In genomic region chr10:113108180-113108835, GRCh38 we compare ENCODE assay signal across 9 cellular contexts.
DNase-seq lines count a peak whose midpoint lies in the region; ATAC-seq and TF ChIP-seq lines count a peak whose summit lies in the region.
"Had no signal": no experiment of that assay in that cellular context is flagged by ENCODE, and none has a peak within 500 bp of the region (broad histone marks: within the 10 kb centered on the region; RNA-seq: fewer than 3 reads in every experiment).

No MANE protein-coding gene starts in this region.

- no peaks in the 10 kb centered on the region for H3K9me2 ChIP-seq in HCT116 (ENCODE audit: insufficient read depth)

- no peak overlapping the region for H2AFZ ChIP-seq in HCT116 (ENCODE audit: low read depth, low read length, poor library complexity, severe bottlenecking)

- TF ChIP-seq RAD21 in HCT116 (IDR thresholded peaks at IDR 0.05; ENCODE audit: low read depth), result peak; percentile 71

- ATAC-seq in HCT116, result peak; percentile 87
- no peak for ATAC-seq in RWPE2 (ENCODE audit: low read depth)
- ATAC-seq: stimulated activated naive CD8-positive, alpha-beta T cell treated with anti-CD3 and anti-CD28 coated beads, Interleukin-15, amount 100 ng/mL, for 72 hours had no signal

- RAD21 ChIA-PET in HCT116 (lab: Charles Lee; ENCODE audit: low non-redundant PET in 1 of 2, low total read pairs in 2 of 2, uncharacterized antibody in 2 of 2, unreplicated experiment in 2 of 2), result no interaction called here

- H3K4me1 Mint-ChIP-seq in endodermal cell, result peaks cover 60% of the 10 kb centered on the region
- H3K4me1 Mint-ChIP-seq: stimulated activated naive CD8-positive, alpha-beta T cell treated with anti-CD3 and anti-CD28 coated beads, Interleukin-15, amount 100 ng/mL, for 72 hours had no signal

- CTCF ChIA-PET in HCT116 (lab: Charles Lee), result interaction anchor here (1.3 to 1.6 kb wide), 3 partner anchors 11 to 620 kb away, joined by 3 to 4 read pairs (median 3); no protein-coding TSS in a partner anchor

- H3K4me3 ChIP-seq in HCT116 (replicated peaks in 1 of 2; ENCODE audit: low read depth in 1 of 2, low read length in 2 of 2) (no peak overlapping the region), RWPE2 (ENCODE audit: severe bottlenecking) (no peak overlapping the region), endodermal cell (ENCODE audit: low read length) (no peak overlapping the region), retinal pigment epithelial cell (ENCODE audit: low read length) (no peak overlapping the region)
- H3K4me3 ChIP-seq: SJSA1 had no signal

- peak in 2 of 3 experiments; percentile 94 to 98; a peak in 5 of 6 replicates for TF ChIP-seq CTCF in HCT116 (IDR thresholded peaks at IDR 0.05 in 2 of 3, conservative IDR thresholded peaks at IDR 0.05 in 1 of 3; ENCODE audit: borderline replicate concordance in 1 of 3, insufficient read depth in 1 of 3, low read depth in 2 of 3, low read length in 2 of 3)
- peak; percentile 56 for TF ChIP-seq CTCF in RWPE2 (IDR thresholded peaks at IDR 0.05; ENCODE audit: poor library complexity, severe bottlenecking)
- peak; percentile 94 for TF ChIP-seq CTCF in endodermal cell (conservative IDR thresholded peaks at IDR 0.05)
- peak; percentile 64 for TF ChIP-seq CTCF in retinal pigment epithelial cell (conservative IDR thresholded peaks at IDR 0.05; ENCODE audit: low read depth, low read length)

- intact Hi-C loops in HCT116 (cut with micrococcal nuclease), result loop anchor here (1.0 kb wide), 1 partner anchor 633 kb away; no protein-coding TSS in a partner anchor

- DNase-seq in HCT116 (ENCODE audit: low read depth, low spot score) (no peak), RWPE2 (ENCODE audit: low spot score) (no peak), endodermal cell (peak; percentile 97), retinal pigment epithelial cell (ENCODE audit: low read depth) (no peak), epidermal melanocyte (ENCODE audit: insufficient read length, low spot score) (no peak), DMS79 treated with DMSO at 0.1 percent for 48 hours (lab: John Stamatoyannopoulos, UW) (no peak), NK-92 (lab: John Stamatoyannopoulos, UW; ENCODE audit: unreplicated experiment) (no peak)

- H3K4me3 Mint-ChIP-seq in endodermal cell, result no peak overlapping the region
- H3K4me3 Mint-ChIP-seq: stimulated activated naive CD8-positive, alpha-beta T cell treated with anti-CD3 and anti-CD28 coated beads, Interleukin-15, amount 100 ng/mL, for 72 hours had no signal

- POLR2A ChIA-PET in HCT116 (lab: Charles Lee), result no interaction called here

- peaks cover 35% of the 10 kb centered on the region for H4K20me1 ChIP-seq in HCT116 (ENCODE audit: insufficient read depth)

- BruUV-seq in HCT116 (replicated peaks; lab: Mats Ljungman, UMichigan), result no TSS peak

- no peak for TF ChIP-seq POLR2A in HCT116 (IDR thresholded peaks at IDR 0.05; ENCODE audit: borderline replicate concordance, extremely low read depth, insufficient read depth, insufficient read length)

- H3K9me3 ChIP-seq in HCT116 (ENCODE audit: control insufficient read depth in 1 of 2, insufficient read depth in 1 of 2, low read depth in 1 of 2, low read length in 2 of 2) (no peaks in the 10 kb centered on the region), RWPE2 (ENCODE audit: severe bottlenecking) (no peaks in the 10 kb centered on the region), endodermal cell (ENCODE audit: control insufficient read depth, low read length) (no peaks in the 10 kb centered on the region)
- H3K9me3 ChIP-seq: SJSA1 had no signal

- H3K27ac Mint-ChIP-seq in endodermal cell, result peak overlapping the region; percentile 71
- H3K27ac Mint-ChIP-seq: stimulated activated naive CD8-positive, alpha-beta T cell treated with anti-CD3 and anti-CD28 coated beads, Interleukin-15, amount 100 ng/mL, for 72 hours had no signal

- no peak overlapping the region for H3K9ac ChIP-seq in HCT116 (ENCODE audit: low read length)
- H3K9ac ChIP-seq in endodermal cell (ENCODE audit: extremely low read depth, low read length, poor library complexity, severe bottlenecking), result no peak overlapping the region

- peaks cover 14 to 38% of the 10 kb centered on the region in 2 experiments; a peak in 3 of 4 replicates for H3K4me1 ChIP-seq in HCT116 (ENCODE audit: control insufficient read depth in 1 of 2, insufficient read depth in 2 of 2, low read length in 2 of 2)
- peaks cover 12% of the 10 kb centered on the region for H3K4me1 ChIP-seq in RWPE2 (ENCODE audit: insufficient read depth, poor library complexity, severe bottlenecking)
- peaks cover 21% of the 10 kb centered on the region for H3K4me1 ChIP-seq in endodermal cell (ENCODE audit: control insufficient read depth, insufficient read depth, low read length)

- 55 to 67% methylated on average over 13 to 15 of the region's 15 CpGs for WGBS in endodermal cell (ENCODE audit: insufficient coverage in 1 of 2, insufficient read length in 1 of 2), 2 experiments

- H3K4me2 ChIP-seq in HCT116 (ENCODE audit: low read length), result no peak overlapping the region

- H3K27me3 ChIP-seq in HCT116 (ENCODE audit: insufficient read depth, low read length) (no peaks in the 10 kb centered on the region), RWPE2 (ENCODE audit: insufficient read depth, poor library complexity, severe bottlenecking) (no peaks in the 10 kb centered on the region), endodermal cell (ENCODE audit: control insufficient read depth, insufficient read depth, low read length, poor library complexity, severe bottlenecking) (no peaks in the 10 kb centered on the region)
- H3K27me3 ChIP-seq: SJSA1 had no signal

- H3K9me3 Mint-ChIP-seq in endodermal cell, result no peaks in the 10 kb centered on the region
- H3K9me3 Mint-ChIP-seq: stimulated activated naive CD8-positive, alpha-beta T cell treated with anti-CD3 and anti-CD28 coated beads, Interleukin-15, amount 100 ng/mL, for 72 hours had no signal

- H3K27ac ChIP-seq in HCT116 (ENCODE audit: low read depth, low read length) (no peak overlapping the region), RWPE2 (ENCODE audit: poor library complexity, severe bottlenecking) (no peak overlapping the region), endodermal cell (ENCODE audit: low read depth, low read length) (no peak overlapping the region)

- peaks cover 44% of the 10 kb centered on the region for H3K36me3 Mint-ChIP-seq in endodermal cell (ENCODE audit: low read depth)

- H3K79me2 ChIP-seq in HCT116 (ENCODE audit: insufficient read depth, low read length), result peaks cover 97% of the 10 kb centered on the region

- H3K36me3 ChIP-seq in HCT116 (ENCODE audit: control insufficient read depth in 1 of 2, insufficient read depth in 2 of 2, low read length in 2 of 2), result peaks cover 8 to 34% of the 10 kb centered on the region in 2 experiments; a peak in 3 of 4 replicates
- peaks cover 10% of the 10 kb centered on the region for H3K36me3 ChIP-seq in RWPE2 (ENCODE audit: low read depth)
- peaks cover 25% of the 10 kb centered on the region for H3K36me3 ChIP-seq in endodermal cell (ENCODE audit: control insufficient read depth, insufficient read depth, low read length)

- no peaks in the 10 kb centered on the region for H3K27me3 Mint-ChIP-seq in endodermal cell (ENCODE audit: insufficient read depth)

TF ChIP-seq in HCT116, 20 proteins besides CTCF, POLR2A, EP300 and RAD21 (continues in another document):
- TF ChIP-seq CEBPB (IDR thresholded peaks at IDR 0.05; ENCODE audit: low read depth) (no peak), POLR2AphosphoS5 (IDR thresholded peaks at IDR 0.05; ENCODE audit: low read depth, low read length) (no peak), FOSL1 (IDR thresholded peaks at IDR 0.05; ENCODE audit: low read depth) (no peak), ATF3 (IDR thresholded peaks at IDR 0.05) (no peak), JUND (IDR thresholded peaks at IDR 0.05) (no peak), SP1 (IDR thresholded peaks at IDR 0.05; ENCODE audit: low read depth) (no peak), EZH2 (IDR thresholded peaks at IDR 0.05) (no peak), TCF7L2 (IDR thresholded peaks at IDR 0.05; ENCODE audit: borderline replicate concordance, extremely low read depth, insufficient read depth, insufficient read length) (no peak), YY1 (IDR thresholded peaks at IDR 0.05; ENCODE audit: extremely low read depth, insufficient replicate concordance, low read depth, low read length) (no peak), ZNF274 (IDR thresholded peaks at IDR 0.05; ENCODE audit: low read depth, low read length) (no peak), ZBTB33 (IDR thresholded peaks at IDR 0.05; ENCODE audit: extremely low read depth, insufficient replicate concordance, low read length) (no peak), SRF (IDR thresholded peaks at IDR 0.05; ENCODE audit: low read depth) (no peak)
